17 cellular contexts compared by ENCODE assay signal in the genomic region with DNA sequence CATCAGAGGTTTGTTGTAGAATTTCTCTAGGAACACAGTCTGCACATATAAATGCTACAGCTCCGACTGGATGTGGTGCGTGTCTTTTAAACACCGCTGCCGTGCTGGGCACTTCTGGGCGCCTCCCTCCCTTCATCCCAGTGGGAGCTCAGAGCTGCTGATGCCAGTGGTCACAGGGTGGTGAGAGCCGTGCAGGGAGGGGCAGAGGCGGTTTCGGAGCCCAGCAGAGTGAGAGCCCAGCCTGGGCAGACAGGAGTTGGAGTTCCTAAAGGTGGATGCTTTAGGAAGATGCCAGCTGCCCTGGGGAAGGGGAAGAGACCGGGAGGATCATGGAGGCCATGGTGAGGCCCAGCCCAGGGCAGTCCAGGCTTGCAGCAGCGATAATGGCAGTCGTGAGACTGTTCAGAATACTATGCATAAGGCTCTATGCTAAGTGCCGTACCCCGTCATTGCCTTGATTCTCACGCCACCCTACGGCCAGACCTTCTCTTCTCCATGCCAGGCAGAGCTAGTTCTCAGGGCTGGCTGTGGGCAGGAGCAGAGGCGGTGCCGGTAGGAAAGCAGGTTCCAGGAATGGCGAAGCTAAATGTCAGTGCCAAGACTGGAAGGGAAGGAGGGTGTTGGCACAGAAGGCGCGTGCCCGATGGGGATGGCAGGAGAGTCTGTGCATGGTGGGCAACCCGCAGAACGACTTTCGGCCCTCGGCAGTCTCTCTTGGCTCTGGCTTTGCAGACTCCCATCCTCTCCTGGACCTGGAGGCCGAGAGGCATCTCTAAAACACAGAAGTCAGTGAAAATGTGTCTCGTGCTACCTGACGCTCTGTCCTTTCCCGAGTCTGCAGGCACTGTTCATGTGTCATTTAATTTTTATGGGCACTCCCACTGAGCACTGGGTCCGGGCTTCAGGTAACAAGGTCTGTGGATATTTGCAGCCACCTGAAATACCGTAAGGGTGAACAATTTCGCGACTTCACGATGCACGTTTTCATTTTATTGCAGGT.
DNase-seq lines count a peak whose midpoint lies in the region; ATAC-seq and TF ChIP-seq lines count a peak whose summit lies in the region.
"Had no signal": no experiment of that assay in that cellular context is flagged by ENCODE, and none has a peak within 500 bp of the region (broad histone marks: within the 10 kb centered on the region; RNA-seq: fewer than 3 reads in every experiment).

No MANE protein-coding gene starts in this region.

- no peaks in the 10 kb centered on the region for H3K4me1 ChIP-seq in endodermal cell (ENCODE audit: control insufficient read depth, insufficient read depth, low read length)

- no peaks in the 10 kb centered on the region for H3K27me3 ChIP-seq in endodermal cell (ENCODE audit: control insufficient read depth, insufficient read depth, low read length, poor library complexity, severe bottlenecking)

- no peak overlapping the region for H3K9ac ChIP-seq in endodermal cell (ENCODE audit: extremely low read depth, low read length, poor library complexity, severe bottlenecking)
- H3K9ac ChIP-seq: KMS-11 had no signal

- peak; percentile 40 for DNase-seq in activated CD8-positive, alpha-beta memory T cell treated with anti-CD3 and anti-CD28 coated beads for 24 hours
- DNase-seq in activated CD8-positive, alpha-beta memory T cell treated with anti-CD3 and anti-CD28 coated beads, Interleukin-2, amount 50 U/mL, for 4 hours: no peak
- DNase-seq in endodermal cell: peak; percentile 26
- DNase-seq in posterior vena cava (ENCODE audit: low spot score): peak; percentile 44
- DNase-seq in HPDE6-E6E7 (ENCODE audit: extremely low spot score): no peak
- no peak for DNase-seq in chondrocyte (ENCODE audit: low spot score)
- DNase-seq: HCEC 1CT, NCI-H187 treated with DMSO at 0.1 percent for 48 hours, NCI-H2227 treated with DMSO at 0.1 percent for 48 hours, NCI-H524, NCI-H82, PC-3, RPMI8226, SIG-M5 had no signal

- no peak for TF ChIP-seq CTCF in endodermal cell (conservative IDR thresholded peaks at IDR 0.05)
- no peak for TF ChIP-seq CTCF in chondrocyte (IDR thresholded peaks at IDR 0.05)

- H3K36me3 Mint-ChIP-seq in endodermal cell (ENCODE audit: low read depth) (peaks cover 2% of the 10 kb centered on the region), chondrocyte (ENCODE audit: low read depth) (peaks cover 13% of the 10 kb centered on the region)

- intact Hi-C loops in posterior vena cava (cut with DNase I): no loop called here

- peaks cover 9% of the 10 kb centered on the region for H3K9me3 ChIP-seq in endodermal cell (ENCODE audit: control insufficient read depth, low read length)

- H3K36me3 ChIP-seq in endodermal cell (ENCODE audit: control insufficient read depth, insufficient read depth, low read length): no peaks in the 10 kb centered on the region

- no peak for ATAC-seq in GM18873 (IDR thresholded peaks at IDR 0.05; ENCODE audit: low FRiP score, unreplicated experiment)
- ATAC-seq: PC-3 had no signal

- no peak overlapping the region for H3K4me3 Mint-ChIP-seq in endodermal cell
- H3K4me3 Mint-ChIP-seq in chondrocyte (ENCODE audit: unreplicated experiment): no peak overlapping the region
- H3K4me3 Mint-ChIP-seq: B cell had no signal

- no peak overlapping the region for H3K27ac Mint-ChIP-seq in endodermal cell
- H3K27ac Mint-ChIP-seq in chondrocyte (ENCODE audit: unreplicated experiment): no peak overlapping the region
- H3K27ac Mint-ChIP-seq: B cell had no signal

- H3K27me3 Mint-ChIP-seq in endodermal cell (ENCODE audit: insufficient read depth) (no peaks in the 10 kb centered on the region), chondrocyte (ENCODE audit: low read depth) (no peaks in the 10 kb centered on the region)
- H3K27me3 Mint-ChIP-seq: B cell had no signal

- H3K9me3 Mint-ChIP-seq in endodermal cell (peaks cover 10% of the 10 kb centered on the region), chondrocyte (ENCODE audit: low read depth) (peaks cover 17% of the 10 kb centered on the region)

- WGBS in endodermal cell (ENCODE audit: insufficient coverage in 1 of 2, insufficient read length in 1 of 2), 2 experiments: 90 to 91% methylated on average over 21 to 35 of the region's 35 CpGs

- no peaks in the 10 kb centered on the region for H3K4me1 Mint-ChIP-seq in endodermal cell
- H3K4me1 Mint-ChIP-seq in chondrocyte (ENCODE audit: low read depth): no peaks in the 10 kb centered on the region
- H3K4me1 Mint-ChIP-seq: B cell had no signal

- no peak overlapping the region for H3K27ac ChIP-seq in endodermal cell (ENCODE audit: low read depth, low read length)
- H3K27ac ChIP-seq: KMS-11 had no signal

- H3K4me3 ChIP-seq in endodermal cell (ENCODE audit: low read length): no peak overlapping the region

Comparison
In these comparisons a context has a peak if more than half of its experiments do, and no peak if none do; other contexts are left out.
1. DNase-seq: peak in activated CD8-positive, alpha-beta memory T cell treated with anti-CD3 and anti-CD28 coated beads for 24 hours (single experiment), endodermal cell (single experiment) and posterior vena cava (single experiment); none in activated CD8-positive, alpha-beta memory T cell treated with anti-CD3 and anti-CD28 coated beads, Interleukin-2, amount 50 U/mL, for 4 hours (single experiment), HPDE6-E6E7 (single experiment) and chondrocyte (single experiment).